ENCODE assay signal across 1 cellular context in genomic region chr5:78268361-78268760, GRCh38.
TF ChIP-seq lines count a peak whose summit lies in the region.

No MANE protein-coding gene starts in this region.

TF ChIP-seq in GM12878, 131 proteins besides CTCF, POLR2A, EP300 and RAD21 (continued from another document):
- no peak for TF ChIP-seq E4F1 (IDR thresholded peaks at IDR 0.05; ENCODE audit: borderline replicate concordance, partially characterized antibody)
- TF ChIP-seq CHD1 (IDR thresholded peaks at IDR 0.05; ENCODE audit: low read depth, low read length), result no peak
- no peak for TF ChIP-seq ZZZ3 (IDR thresholded peaks at IDR 0.05; ENCODE audit: control insufficient read depth, insufficient read length, low read depth)
- TF ChIP-seq IKZF2 (IDR thresholded peaks at IDR 0.05), result peak; percentile 47 to 76
- peak; percentile 43; the same call in 1 of the 2 replicates for TF ChIP-seq EED (IDR thresholded peaks at IDR 0.05; ENCODE audit: low read depth)
- no peak for TF ChIP-seq CBX3 (IDR thresholded peaks at IDR 0.05; ENCODE audit: borderline replicate concordance, low read depth)
- no peak for TF ChIP-seq MXI1 (IDR thresholded peaks at IDR 0.05; ENCODE audit: low read depth, low read length)
- peak; percentile 23; the same call in 1 of the 2 replicates for TF ChIP-seq ZNF217 (IDR thresholded peaks at IDR 0.05)
- TF ChIP-seq TCF12 (IDR thresholded peaks at IDR 0.05; ENCODE audit: low read depth, low read length), result no peak
- peak; percentile 34; the same call in 1 of the 2 replicates for TF ChIP-seq MTA2 (IDR thresholded peaks at IDR 0.05; ENCODE audit: low read depth)
- no peak for TF ChIP-seq NFXL1 (IDR thresholded peaks at IDR 0.05; ENCODE audit: borderline replicate concordance)
- TF ChIP-seq POLR2AphosphoS2 (IDR thresholded peaks at IDR 0.05; ENCODE audit: low read depth, low read length), result no peak
- no peak for TF ChIP-seq CBX5 (IDR thresholded peaks at IDR 0.05; ENCODE audit: low read depth)
- peak; percentile 70 for TF ChIP-seq IKZF1 (conservative IDR thresholded peaks at IDR 0.05)
